ENCODE assay signal across 8 cellular contexts in genomic region chr17:79931517-79932309, GRCh38.
DNase-seq lines count a peak whose midpoint lies in the region; ATAC-seq and TF ChIP-seq lines count a peak whose summit lies in the region.
"Had no signal": no experiment of that assay in that cellular context is flagged by ENCODE, and none has a peak within 500 bp of the region (broad histone marks: within the 10 kb centered on the region; RNA-seq: fewer than 3 reads in every experiment).

No MANE protein-coding gene starts in this region.

- no peaks in the 10 kb centered on the region for H3K9me3 Mint-ChIP-seq in endothelial cell (ENCODE audit: unreplicated experiment)
- H3K9me3 Mint-ChIP-seq in neural crest cell, result no peaks in the 10 kb centered on the region

- TF ChIP-seq CTCF in GM10266 (IDR thresholded peaks at IDR 0.05; ENCODE audit: control insufficient read depth, insufficient read depth, low read depth, missing control alignments) (no peak), endothelial cell (IDR thresholded peaks at IDR 0.05; ENCODE audit: unreplicated experiment) (no peak), neural crest cell (conservative IDR thresholded peaks at IDR 0.05) (no peak), BE2C (IDR thresholded peaks at IDR 0.05; ENCODE audit: low read depth, low read length) (no peak)

- DNase-seq in GM10266 (ENCODE audit: extremely low spot score) (peak; percentile 62), LoVo (ENCODE audit: low spot score) (peak; percentile 47), endothelial cell (ENCODE audit: low spot score) (no peak), neural crest cell (ENCODE audit: low read depth, low spot score) (no peak), BE2C (no peak)
- DNase-seq: activated T-cell treated with anti-CD3 and anti-CD28 coated beads, Interleukin-2, amount 50 U/mL, for 48 hours had no signal

- no peaks in the 10 kb centered on the region for H3K9me3 ChIP-seq in BE2C

- H3K4me1 ChIP-seq in BE2C, result peaks cover 5% of the 10 kb centered on the region; the same call in 1 of the 2 replicates

- no peak overlapping the region for H3K4me3 ChIP-seq in BE2C (ENCODE audit: low read depth, low read length)

- H3K36me3 Mint-ChIP-seq in endothelial cell (ENCODE audit: low read depth, unreplicated experiment), result peaks cover 7% of the 10 kb centered on the region
- H3K36me3 Mint-ChIP-seq in neural crest cell (ENCODE audit: low read depth), result peaks cover 2% of the 10 kb centered on the region

- peak overlapping the region; percentile 71 for H3K4me3 Mint-ChIP-seq in endothelial cell (ENCODE audit: unreplicated experiment)
- peak overlapping the region; percentile 84 for H3K4me3 Mint-ChIP-seq in neural crest cell

- H3K27ac Mint-ChIP-seq in endothelial cell (ENCODE audit: unreplicated experiment) (no peak overlapping the region), neural crest cell (ENCODE audit: unreplicated experiment) (no peak overlapping the region)

- no peaks in the 10 kb centered on the region for H3K36me3 ChIP-seq in BE2C

- H3K27me3 ChIP-seq in BE2C, result peaks cover 16% of the 10 kb centered on the region

- H3K27me3 Mint-ChIP-seq in endothelial cell (ENCODE audit: unreplicated experiment) (peaks cover 24% of the 10 kb centered on the region), neural crest cell (ENCODE audit: low read depth) (peaks cover 49% of the 10 kb centered on the region)

- H3K4me1 Mint-ChIP-seq in endothelial cell (ENCODE audit: unreplicated experiment) (peaks cover 19% of the 10 kb centered on the region), neural crest cell (peaks cover 29% of the 10 kb centered on the region)

- no peak for ATAC-seq in HG03432 (IDR thresholded peaks at IDR 0.05; ENCODE audit: unreplicated experiment)
- ATAC-seq in HG02885 (IDR thresholded peaks at IDR 0.05; ENCODE audit: poor library complexity, unreplicated experiment), result no peak

Comparison
In these comparisons a context has a peak if more than half of its experiments do, and no peak if none do; other contexts are left out.
1. DNase-seq: peak in GM10266 (single experiment) and LoVo (single experiment); none in endothelial cell (single experiment), neural crest cell (single experiment) and BE2C (single experiment).